ENCODE assay signal across 8 cellular contexts in genomic region chr6:28161410-28162079, GRCh38. TPM values are rescaled to one million over a fixed set of nuclear protein-coding genes. Genes with fewer than 3 reads are reported as not detected.
DNase-seq lines count a peak whose midpoint lies in the region; ATAC-seq and TF ChIP-seq lines count a peak whose summit lies in the region.

No MANE protein-coding gene starts in this region.

- ATAC-seq in GM21526 (IDR thresholded peaks at IDR 0.05; ENCODE audit: low FRiP score, unreplicated experiment) (peak; percentile 95), sciatic nerve (peak; percentile 94)

- H3K4me3 Mint-ChIP-seq in Caco-2 (ENCODE audit: unreplicated experiment): peak overlapping the region; percentile 49
- peak overlapping the region; percentile 47 for H3K4me3 Mint-ChIP-seq in T-helper 2 cell treated with Interferon-gamma antibody and Interleukin-4, amounts not matched to agents 5 μg/mL and 100 μg/mL, for 36 hours

- no peaks in the 10 kb centered on the region for H3K27me3 ChIP-seq in Caco-2 (replicated peaks; ENCODE audit: control insufficient read depth, insufficient read depth, low read length)

- no peaks in the 10 kb centered on the region for H3K4me1 Mint-ChIP-seq in Caco-2 (ENCODE audit: low read depth, unreplicated experiment)
- peaks cover 1% of the 10 kb centered on the region for H3K4me1 Mint-ChIP-seq in T-helper 2 cell treated with Interferon-gamma antibody and Interleukin-4, amounts not matched to agents 5 μg/mL and 100 μg/mL, for 36 hours (ENCODE audit: low read depth)

- peak overlapping the region; percentile 24 for H3K4me3 ChIP-seq in Caco-2 (ENCODE audit: low read depth, low read length)

- H3K9me3 ChIP-seq in Caco-2: no peaks in the 10 kb centered on the region

- TF ChIP-seq CTCF in Caco-2 (IDR thresholded peaks at IDR 0.05; ENCODE audit: insufficient read depth in 1 of 2, low read depth in 1 of 2, low read length in 1 of 2, severe bottlenecking in 1 of 2, unreplicated experiment in 1 of 2): no peak

- H3K27me3 Mint-ChIP-seq in Caco-2 (ENCODE audit: insufficient read depth, unreplicated experiment): no peaks in the 10 kb centered on the region
- peaks cover 2% of the 10 kb centered on the region for H3K27me3 Mint-ChIP-seq in T-helper 2 cell treated with Interferon-gamma antibody and Interleukin-4, amounts not matched to agents 5 μg/mL and 100 μg/mL, for 36 hours (ENCODE audit: low read depth)

- H3K4me1 ChIP-seq in Caco-2: no peaks in the 10 kb centered on the region

- POLR2A ChIA-PET in Caco-2 (lab: Charles Lee): no interaction called here

- no peak overlapping the region for H3K27ac Mint-ChIP-seq in Caco-2 (ENCODE audit: unreplicated experiment)
- H3K27ac Mint-ChIP-seq in T-helper 2 cell treated with Interferon-gamma antibody and Interleukin-4, amounts not matched to agents 5 μg/mL and 100 μg/mL, for 36 hours: no peak overlapping the region

- no TSS peak for BruUV-seq in Caco-2 (replicated peaks; lab: Mats Ljungman, UMichigan)

- H3K36me3 ChIP-seq in Caco-2 (ENCODE audit: control insufficient read depth, insufficient read depth, low read length): no peaks in the 10 kb centered on the region

- H3K9me3 Mint-ChIP-seq in Caco-2 (ENCODE audit: unreplicated experiment): peaks cover 11% of the 10 kb centered on the region
- H3K9me3 Mint-ChIP-seq in T-helper 2 cell treated with Interferon-gamma antibody and Interleukin-4, amounts not matched to agents 5 μg/mL and 100 μg/mL, for 36 hours: peaks cover 33% of the 10 kb centered on the region

- H3K36me3 Mint-ChIP-seq in Caco-2 (ENCODE audit: insufficient read depth, unreplicated experiment): peaks cover 10% of the 10 kb centered on the region
- H3K36me3 Mint-ChIP-seq in T-helper 2 cell treated with Interferon-gamma antibody and Interleukin-4, amounts not matched to agents 5 μg/mL and 100 μg/mL, for 36 hours (ENCODE audit: low read depth): peaks cover 47% of the 10 kb centered on the region

- DNase-seq in Caco-2 (peak; percentile 57 to 63), Kasumi-1 (lab: John Stamatoyannopoulos, UW) (peak; percentile 79 to 84), anterior cingulate cortex (lab: John Stamatoyannopoulos, UW) (peak in 54 of 58 donors; percentile 1 to 64 (median 18)), hypothalamus (lab: John Stamatoyannopoulos, UW) (peak in 47 of 51 donors; percentile 1 to 77 (median 28)), sciatic nerve (ENCODE audit: low spot score) (peak; percentile 83), cortex of kidney (lab: John Stamatoyannopoulos, UW) (no peak)
- peak; percentile 57 for DNase-seq in T-helper 2 cell treated with Interferon-gamma antibody and Interleukin-4, amounts not matched to agents 5 μg/mL and 100 μg/mL, for 36 hours (ENCODE audit: low spot score)

- intact Hi-C loops in Caco-2 (cut with micrococcal nuclease; ENCODE audit: unreplicated experiment) (no loop called here), sciatic nerve (cut with DNase I) (no loop called here)

- CTCF ChIA-PET in Caco-2 (lab: Charles Lee): no interaction called here

RNA-seq across cellular contexts. Expression of gene ZKSCAN8, which starts 19.9 kb away (rescaled TPM):
- 15.6 and 17.0 TPM in 2 replicates for total RNA-seq in Caco-2 (2022)
- total RNA-seq in sciatic nerve: 31.9 TPM

RNA-seq across cellular contexts. Expression of gene ZSCAN16, which starts 37.1 kb away (rescaled TPM):
- total RNA-seq in Caco-2 (2022): 5.8 and 6.7 TPM in 2 replicates
- total RNA-seq in sciatic nerve: 4.1 TPM
